Comparison of ENCODE assay signal across 8 cellular contexts in genomic region chr22:35540600-35541253, GRCh38. TPM values are rescaled to one million over a fixed set of nuclear protein-coding genes. Genes with fewer than 3 reads are reported as not detected.
DNase-seq lines count a peak whose midpoint lies in the region; ATAC-seq, FAIRE-seq and TF ChIP-seq lines count a peak whose summit lies in the region.

RASD2 (plus strand) TSS chr22:35540831; CDS start chr22:35546810, 5,979 bp downstream.

- no TSS peak for BruUV-seq in PC-9 (replicated peaks; lab: Mats Ljungman, UMichigan)

- H3K4me1 ChIP-seq in PC-9 (replicated peaks; ENCODE audit: insufficient read depth) (peaks cover 26% of the 10 kb centered on the region), small intestine (ENCODE audit: control insufficient read depth in 2 of 2, insufficient read depth in 1 of 2, low read depth in 1 of 2, low read length in 1 of 2) (no peaks in the 10 kb centered on the region)

- peak within 1 kb of the TSS; percentile 90 for H3K4me3 ChIP-seq in PC-9
- H3K4me3 ChIP-seq in iPS-18c (ENCODE audit: insufficient read depth, low read depth, low read length) = peak within 1 kb of the TSS; percentile 56
- H3K4me3 ChIP-seq in small intestine (ENCODE audit: low read depth in 1 of 2, low read length in 2 of 2) = peak within 1 kb of the TSS; percentile 49

- peak; percentile 20 for ATAC-seq in GM18511 (IDR thresholded peaks at IDR 0.05; ENCODE audit: unreplicated experiment)
- no peak for ATAC-seq in HG02870 (IDR thresholded peaks at IDR 0.05; ENCODE audit: unreplicated experiment)
- ATAC-seq in HG03457 (IDR thresholded peaks at IDR 0.05; ENCODE audit: unreplicated experiment) = no peak

- no peaks in the 10 kb centered on the region for H3K27me3 ChIP-seq in PC-9 (ENCODE audit: insufficient read depth, low read depth)
- peaks cover 4 to 8% of the 10 kb centered on the region in 2 donors for H3K27me3 ChIP-seq in small intestine (ENCODE audit: control insufficient read depth in 2 of 2, insufficient read depth in 2 of 2, low read length in 2 of 2)

- intact Hi-C loops in PC-9 (cut with micrococcal nuclease; ENCODE audit: unreplicated experiment) = loop anchor here (2.0 kb wide), 1 partner anchor 28 kb away; no protein-coding TSS in a partner anchor

- DNase-seq in A172 (ENCODE audit: low spot score) (peak; percentile 42), PC-9 (peak; percentile 43 to 63), amniotic epithelial cell (ENCODE audit: low read depth) (peak; percentile 36), small intestine (peak; percentile 33)

- no peaks in the 10 kb centered on the region for H3K9me2 ChIP-seq in PC-9 (ENCODE audit: insufficient read depth)

- H3K36me3 ChIP-seq in PC-9 (ENCODE audit: low read depth) (no peaks in the 10 kb centered on the region), small intestine (ENCODE audit: control insufficient read depth in 2 of 2, insufficient read depth in 2 of 2, low read length in 2 of 2) (no peaks in the 10 kb centered on the region)

- no peak; the same call in 1 of the 2 replicates for TF ChIP-seq CTCF in PC-9 (conservative IDR thresholded peaks at IDR 0.05)

- POLR2A ChIA-PET in PC-9 (lab: Charles Lee; ENCODE audit: unreplicated experiment) = interaction anchor here (0.6 kb wide), 1 partner anchor 1235 kb away, joined by 5 read pairs; the partner anchor contains the start of gene IFT27

- no peak within 1 kb of the TSS for H3K27ac ChIP-seq in PC-9
- H3K27ac ChIP-seq in small intestine (ENCODE audit: low read depth in 1 of 2, low read length in 1 of 2) = peak within 1 kb of the TSS in 1 of 2 donors; percentile 12

- 1 to 3% (median 1%) methylated on average over 34 to 49 of the region's 49 CpGs for WGBS in small intestine, 3 donors

- H2AFZ ChIP-seq in PC-9 = peak within 1 kb of the TSS; percentile 92

- H3F3A ChIP-seq in PC-9 (ENCODE audit: insufficient read depth, low read depth) = peaks cover 34% of the 10 kb centered on the region

- H3K79me2 ChIP-seq in PC-9 (ENCODE audit: low read depth) = no peaks in the 10 kb centered on the region

- H3K4me2 ChIP-seq in PC-9 = peak within 1 kb of the TSS; percentile 99

- CTCF ChIA-PET in PC-9 (lab: Charles Lee) = no interaction called here

- no peak for FAIRE-seq in small intestine (lab: Jason Lieb, UNC)

- no peaks in the 10 kb centered on the region for H3K9me3 ChIP-seq in PC-9 (ENCODE audit: insufficient read depth, low read depth)
- no peaks in the 10 kb centered on the region for H3K9me3 ChIP-seq in iPS-18c (ENCODE audit: control insufficient read depth, insufficient read depth, low read length)
- no peaks in the 10 kb centered on the region for H3K9me3 ChIP-seq in small intestine (ENCODE audit: control insufficient read depth, low read depth)

- no peaks in the 10 kb centered on the region for H4K20me1 ChIP-seq in PC-9 (ENCODE audit: insufficient read depth)

RNA-seq across cellular contexts. Expression of gene RASD2, which starts in this region (rescaled TPM):
- 0.50 and 0.59 TPM in 2 replicates for total RNA-seq in A172 (2014; rRNA removed; shearing (Covaris generic))
- total RNA-seq in PC-9 (2021) = 0.70 and 0.95 TPM in 2 replicates
- polyA plus RNA-seq in small intestine = 1 to 10 TPM in 2 of 3 donors, under 1 TPM in 1; 0.54 to 1.8 (median 1.6) TPM

Comparison
In these comparisons a context has a peak if more than half of its experiments do, and no peak if none do; other contexts are left out.
1. Peak in DNase-seq in A172; RNA of the gene not detected or under 1 TPM.
2. Peak in DNase-seq, H3K4me3 ChIP-seq and H3K4me2 ChIP-seq in PC-9; RNA of the gene not detected or under 1 TPM.